Comparison of ENCODE assay signal across 1 cellular context in genomic region chr21:42560517-42561179, GRCh38.
TF ChIP-seq lines count a peak whose summit lies in the region.

No MANE protein-coding gene starts in this region.

TF ChIP-seq in HepG2, 621 proteins besides CTCF, POLR2A, EP300 and RAD21 (continued from another document):
- TF ChIP-seq ZBTB49 (CRISPR knock-in tag; IDR thresholded peaks at IDR 0.05; ENCODE audit: borderline replicate concordance), result no peak
- TF ChIP-seq FOXO1 (CRISPR knock-in tag; IDR thresholded peaks at IDR 0.05), result no peak
- no peak for TF ChIP-seq ZNF772 (CRISPR knock-in tag; IDR thresholded peaks at IDR 0.05)
- no peak for TF ChIP-seq ZBTB25 (CRISPR knock-in tag; IDR thresholded peaks at IDR 0.05)
- no peak for TF ChIP-seq ZFP90 (CRISPR knock-in tag; IDR thresholded peaks at IDR 0.05; ENCODE audit: borderline replicate concordance)
- no peak for TF ChIP-seq IRF2 (CRISPR knock-in tag; IDR thresholded peaks at IDR 0.05)
- TF ChIP-seq NPAS2 (CRISPR knock-in tag; IDR thresholded peaks at IDR 0.05; ENCODE audit: borderline replicate concordance), result no peak
- TF ChIP-seq ZNF512B (CRISPR knock-in tag; IDR thresholded peaks at IDR 0.05; ENCODE audit: borderline replicate concordance), result no peak
- no peak for TF ChIP-seq SNAPC4 (CRISPR knock-in tag; IDR thresholded peaks at IDR 0.05)
- no peak for TF ChIP-seq ZNF441 (CRISPR knock-in tag; IDR thresholded peaks at IDR 0.05; ENCODE audit: borderline replicate concordance)
- no peak for TF ChIP-seq ZNF550 (CRISPR knock-in tag; IDR thresholded peaks at IDR 0.05; ENCODE audit: borderline replicate concordance)
- TF ChIP-seq KMT2B (CRISPR knock-in tag; IDR thresholded peaks at IDR 0.05), result no peak
- no peak for TF ChIP-seq ZNF382 (CRISPR knock-in tag; IDR thresholded peaks at IDR 0.05; ENCODE audit: borderline replicate concordance)
